In the genomic region with DNA sequence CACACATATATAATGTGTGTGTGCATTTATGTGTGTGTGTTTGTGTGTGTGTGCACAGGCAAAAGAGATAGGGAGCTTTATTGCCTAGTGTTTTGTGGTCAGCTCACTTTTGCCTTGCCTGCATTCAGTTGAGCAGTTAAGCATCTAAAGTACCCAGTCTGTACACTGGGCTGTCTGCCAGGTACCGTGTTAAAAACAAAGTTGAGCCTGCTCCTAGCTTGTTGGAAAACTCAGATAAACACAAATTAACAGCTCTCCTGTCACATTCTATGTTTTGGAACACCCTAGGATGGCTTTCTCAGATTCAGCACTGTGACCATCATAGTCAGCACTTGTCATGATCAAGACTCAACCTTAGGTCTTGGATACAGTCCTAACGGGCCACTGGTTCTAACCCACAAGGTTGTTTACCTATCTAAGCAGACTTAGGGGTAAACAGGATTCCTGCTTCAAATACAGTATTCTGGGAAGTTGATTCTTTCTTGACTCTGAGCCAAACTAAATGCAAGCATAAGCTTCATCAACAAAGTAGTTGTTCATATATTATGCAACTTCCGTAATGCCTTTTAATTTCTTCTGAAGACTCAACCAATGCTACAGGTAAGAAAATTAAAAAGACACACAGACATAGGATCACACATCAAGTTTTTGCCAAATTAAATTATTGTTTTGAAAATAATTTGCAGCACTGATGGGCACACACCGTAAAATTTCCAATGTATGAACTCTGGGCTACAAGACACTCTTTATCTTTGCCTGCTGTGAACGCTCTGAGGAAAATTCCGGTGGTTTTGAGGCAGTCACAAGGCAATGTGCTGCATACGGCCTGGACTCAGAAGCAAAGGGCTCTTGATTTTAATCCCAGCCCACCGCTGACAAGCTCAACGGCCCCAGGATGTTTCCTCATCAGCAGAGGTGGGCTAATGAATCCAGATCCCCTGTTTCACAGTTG, we compare ENCODE assay signal across 16 cellular contexts. TPM values are rescaled to one million over a fixed set of nuclear protein-coding genes. Genes with fewer than 3 reads are reported as not detected.
DNase-seq lines count a peak whose midpoint lies in the region; ATAC-seq and TF ChIP-seq lines count a peak whose summit lies in the region.
"Had no signal": no experiment of that assay in that cellular context is flagged by ENCODE, and none has a peak within 500 bp of the region (broad histone marks: within the 10 kb centered on the region; RNA-seq: fewer than 3 reads in every experiment).

No MANE protein-coding gene starts in this region.

- no peak for TF ChIP-seq CTCF in 22Rv1 (IDR thresholded peaks at IDR 0.05)
- no peak for TF ChIP-seq CTCF in mucosa of descending colon (IDR thresholded peaks at IDR 0.05)
- TF ChIP-seq CTCF in Calu3 (IDR thresholded peaks at IDR 0.05; ENCODE audit: unreplicated experiment), result no peak

- H3K36me3 ChIP-seq in SJCRH30 (no peaks in the 10 kb centered on the region), mucosa of descending colon (ENCODE audit: low read depth) (no peaks in the 10 kb centered on the region)
- H3K36me3 ChIP-seq: right lobe of liver had no signal

- H3K27ac Mint-ChIP-seq in Calu3 (ENCODE audit: unreplicated experiment), result no peak overlapping the region
- H3K27ac Mint-ChIP-seq: CD8-positive, alpha-beta T cell; dendritic cell treated with granulocyte-macrophage colony-stimulating factor and Interleukin-4, amounts not matched to agents 40 ng/mL and 50 ng/mL, for 4 days; GM23338; natural killer cell; type B pancreatic cell had no signal

- peak; percentile 18 for ATAC-seq in mucosa of descending colon
- ATAC-seq in GM19467 (IDR thresholded peaks at IDR 0.05; ENCODE audit: unreplicated experiment), result no peak
- ATAC-seq: CD8-positive, alpha-beta T cell; GM23338; natural killer cell; right lobe of liver had no signal

- H3K9me3 ChIP-seq in SJCRH30 (replicated peaks), result no peaks in the 10 kb centered on the region
- no peaks in the 10 kb centered on the region for H3K9me3 ChIP-seq in mucosa of descending colon
- H3K9me3 ChIP-seq: right lobe of liver had no signal

- peaks cover 4% of the 10 kb centered on the region for H3K9me3 Mint-ChIP-seq in Calu3 (ENCODE audit: low read depth, unreplicated experiment)
- H3K9me3 Mint-ChIP-seq: CD8-positive, alpha-beta T cell; dendritic cell treated with granulocyte-macrophage colony-stimulating factor and Interleukin-4, amounts not matched to agents 40 ng/mL and 50 ng/mL, for 4 days; GM23338; natural killer cell; type B pancreatic cell had no signal

- H3K4me3 Mint-ChIP-seq in Calu3 (ENCODE audit: low read depth, unreplicated experiment), result no peak overlapping the region
- H3K4me3 Mint-ChIP-seq: CD8-positive, alpha-beta T cell; dendritic cell treated with granulocyte-macrophage colony-stimulating factor and Interleukin-4, amounts not matched to agents 40 ng/mL and 50 ng/mL, for 4 days; GM23338; natural killer cell; type B pancreatic cell had no signal

- DNase-seq in SJCRH30 (peak; percentile 33 to 54), epidermal melanocyte (ENCODE audit: insufficient read length, low spot score) (peak; percentile 92), mucosa of descending colon (peak in 1 of 3 donors; percentile 51), Calu3 (no peak), NCI-H1092 treated with DMSO at 0.1 percent for 48 hours (lab: John Stamatoyannopoulos, UW) (no peak), GM03348 (ENCODE audit: low spot score) (no peak)
- DNase-seq: activated effector memory CD4-positive, alpha-beta T cell treated with Interleukin-2 at 50 U/mL for 16 hours; CD8-positive, alpha-beta T cell; natural killer cell; NCI-H69; right lobe of liver had no signal

- H3K36me3 Mint-ChIP-seq in Calu3 (ENCODE audit: insufficient read depth, unreplicated experiment), result no peaks in the 10 kb centered on the region
- H3K36me3 Mint-ChIP-seq: CD8-positive, alpha-beta T cell; natural killer cell; type B pancreatic cell had no signal

- H3K4me1 ChIP-seq in SJCRH30 (peaks cover 22% of the 10 kb centered on the region), mucosa of descending colon (ENCODE audit: low read depth) (peaks cover 13% of the 10 kb centered on the region)
- H3K4me1 ChIP-seq: right lobe of liver had no signal

- no peak overlapping the region for H3K4me3 ChIP-seq in SJCRH30
- no peak overlapping the region for H3K4me3 ChIP-seq in mucosa of descending colon
- H3K4me3 ChIP-seq: GM23338, right lobe of liver had no signal

- H3K27me3 Mint-ChIP-seq in Calu3 (ENCODE audit: unreplicated experiment), result no peaks in the 10 kb centered on the region
- H3K27me3 Mint-ChIP-seq: dendritic cell treated with granulocyte-macrophage colony-stimulating factor and Interleukin-4, amounts not matched to agents 40 ng/mL and 50 ng/mL, for 4 days; type B pancreatic cell had no signal

- H3K27me3 ChIP-seq in SJCRH30, result no peaks in the 10 kb centered on the region
- H3K27me3 ChIP-seq: right lobe of liver had no signal

- H3K4me1 Mint-ChIP-seq in Calu3 (ENCODE audit: low read depth, unreplicated experiment), result peaks cover 11% of the 10 kb centered on the region
- H3K4me1 Mint-ChIP-seq: GM23338, natural killer cell had no signal

- H3K27ac ChIP-seq in 22Rv1 (peak overlapping the region; percentile 40), SJCRH30 (no peak overlapping the region)
- H3K27ac ChIP-seq: right lobe of liver had no signal

- intact Hi-C loops in mucosa of descending colon (cut with DNase I, micrococcal nuclease), result no loop called here
- intact Hi-C loops in Calu3 (cut with micrococcal nuclease; ENCODE audit: unreplicated experiment), result no loop called here

- BruUV-seq in Calu3 (replicated peaks; lab: Mats Ljungman, UMichigan), result no TSS peak

- CTCF ChIA-PET in Calu3 (lab: Charles Lee), result no interaction called here

RNA-seq across cellular contexts. Expression of a gene that starts 11.3 kb away (rescaled TPM):
- total RNA-seq in SJCRH30 (2014; rRNA removed; shearing (Covaris generic)), result 156 and 166 TPM in 2 replicates
- 100 to 1,000 TPM; 147 to 326 (median 171) TPM for total RNA-seq in mucosa of descending colon
- 51.2 and 73.9 TPM in 2 replicates for total RNA-seq in Calu3 (2022)

Comparison
In these comparisons a context has a peak if more than half of its experiments do, and no peak if none do; other contexts are left out.
1. DNase-seq: peak in SJCRH30 (2 of 2) and epidermal melanocyte (single experiment); none in Calu3 (single experiment), NCI-H1092 treated with DMSO at 0.1 percent for 48 hours (single experiment) and GM03348 (single experiment).